In genomic region chr2:120939595-120940318, GRCh38 we compare ENCODE assay signal across 14 cellular contexts.
DNase-seq lines count a peak whose midpoint lies in the region; ATAC-seq, FAIRE-seq and TF ChIP-seq lines count a peak whose summit lies in the region.
"Had no signal": no experiment of that assay in that cellular context is flagged by ENCODE, and none has a peak within 500 bp of the region (broad histone marks: within the 10 kb centered on the region; RNA-seq: fewer than 3 reads in every experiment).

No MANE protein-coding gene starts in this region.

- no peak overlapping the region for H3K4me3 ChIP-seq in choroid plexus epithelial cell (ENCODE audit: low read depth, low read length)

- ATAC-seq in HG02642 (IDR thresholded peaks at IDR 0.05; ENCODE audit: poor library complexity, unreplicated experiment), result no peak
- ATAC-seq: left lobe of liver had no signal

- H3K4me1 Mint-ChIP-seq in nephron progenitor cell, result peaks cover 84% of the 10 kb centered on the region

- H3K27ac Mint-ChIP-seq in nephron progenitor cell, result peak overlapping the region; percentile 27
- H3K27ac Mint-ChIP-seq: activated naive CD8-positive, alpha-beta T cell had no signal

- peaks cover 3% of the 10 kb centered on the region for H3K9me3 Mint-ChIP-seq in nephron progenitor cell

- peak; percentile 94 for DNase-seq in EH (ENCODE audit: low read depth)
- peak; percentile 77 for DNase-seq in RCC 7860 (ENCODE audit: low spot score)
- peak; percentile 91 for DNase-seq in choroid plexus epithelial cell (ENCODE audit: low read depth)
- no peak for DNase-seq in nephron progenitor cell
- DNase-seq in stimulated activated CD4-positive, alpha-beta T cell treated with anti-CD3 and anti-CD28 coated beads, Interleukin-4, amount 100 ng/mL, for 24 hours, result no peak
- no peak for DNase-seq in GM13977 (ENCODE audit: low spot score)
- no peak for DNase-seq in NCI-H345 (lab: John Stamatoyannopoulos, UW)
- DNase-seq: activated CD4-positive, alpha-beta T cell treated with anti-CD3 and anti-CD28 coated beads, Interleukin-2, amount 50 U/mL, for 4 hours; posterior cingulate gyrus; SHP77 had no signal

- H3K36me3 Mint-ChIP-seq in nephron progenitor cell (ENCODE audit: low read depth), result peaks cover 17% of the 10 kb centered on the region
- H3K36me3 Mint-ChIP-seq: activated naive CD8-positive, alpha-beta T cell had no signal

- H3K4me3 Mint-ChIP-seq in nephron progenitor cell, result no peak overlapping the region
- H3K4me3 Mint-ChIP-seq: activated naive CD8-positive, alpha-beta T cell had no signal

- H3K27me3 Mint-ChIP-seq in nephron progenitor cell (ENCODE audit: low read depth, poor library complexity), result peaks cover 25% of the 10 kb centered on the region
- H3K27me3 Mint-ChIP-seq: activated naive CD8-positive, alpha-beta T cell had no signal

- FAIRE-seq in RCC 7860 (lab: Jason Lieb, UNC), result peak; percentile 81
- FAIRE-seq: GM18507 had no signal

- in situ Hi-C loops in GM13977 (cut with MboI; ENCODE audit: low pct_unique_long_range_greater_than_20kb, low sequenced_read_pairs, unreplicated experiment), result no loop called here

- TF ChIP-seq CTCF in choroid plexus epithelial cell (conservative IDR thresholded peaks at IDR 0.05; ENCODE audit: low read depth, low read length) (no peak), nephron progenitor cell (IDR thresholded peaks at IDR 0.05) (no peak), GM13977 (IDR thresholded peaks at IDR 0.05; ENCODE audit: extremely low read depth, insufficient read depth, missing control alignments) (no peak)

Comparison
In these comparisons a context has a peak if more than half of its experiments do, and no peak if none do; other contexts are left out.
1. DNase-seq: peak in EH (single experiment), RCC 7860 (single experiment) and choroid plexus epithelial cell (single experiment); none in nephron progenitor cell (single experiment), stimulated activated CD4-positive, alpha-beta T cell treated with anti-CD3 and anti-CD28 coated beads, Interleukin-4, amount 100 ng/mL, for 24 hours (single experiment), GM13977 (single experiment) and NCI-H345 (single experiment).